ENCODE assay signal across 1 cellular context in the genomic region with DNA sequence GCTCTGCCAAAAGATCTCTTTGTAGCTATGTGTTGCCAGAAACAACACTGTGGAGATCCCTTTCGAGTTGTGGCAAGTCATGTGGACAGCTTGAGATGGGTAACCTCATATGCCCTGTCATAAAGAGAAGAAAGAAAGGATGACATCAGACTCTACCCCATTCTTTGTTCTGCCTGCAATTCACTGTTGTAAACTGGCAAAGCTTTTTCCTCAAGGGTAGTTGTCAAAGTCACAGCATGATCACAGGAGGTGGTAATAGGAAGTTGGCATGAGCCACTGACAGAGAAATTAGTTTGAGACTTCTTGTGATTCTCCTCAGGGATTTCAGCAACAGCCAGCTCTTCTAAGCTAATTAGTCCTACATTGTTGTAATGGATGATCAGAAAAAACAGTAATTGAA.
TF ChIP-seq lines count a peak whose summit lies in the region.

No MANE protein-coding gene starts in this region.

TF ChIP-seq in GM23338, 12 proteins besides CTCF, POLR2A, EP300 and RAD21 (continued from another document):
- TF ChIP-seq, protein P1, sequence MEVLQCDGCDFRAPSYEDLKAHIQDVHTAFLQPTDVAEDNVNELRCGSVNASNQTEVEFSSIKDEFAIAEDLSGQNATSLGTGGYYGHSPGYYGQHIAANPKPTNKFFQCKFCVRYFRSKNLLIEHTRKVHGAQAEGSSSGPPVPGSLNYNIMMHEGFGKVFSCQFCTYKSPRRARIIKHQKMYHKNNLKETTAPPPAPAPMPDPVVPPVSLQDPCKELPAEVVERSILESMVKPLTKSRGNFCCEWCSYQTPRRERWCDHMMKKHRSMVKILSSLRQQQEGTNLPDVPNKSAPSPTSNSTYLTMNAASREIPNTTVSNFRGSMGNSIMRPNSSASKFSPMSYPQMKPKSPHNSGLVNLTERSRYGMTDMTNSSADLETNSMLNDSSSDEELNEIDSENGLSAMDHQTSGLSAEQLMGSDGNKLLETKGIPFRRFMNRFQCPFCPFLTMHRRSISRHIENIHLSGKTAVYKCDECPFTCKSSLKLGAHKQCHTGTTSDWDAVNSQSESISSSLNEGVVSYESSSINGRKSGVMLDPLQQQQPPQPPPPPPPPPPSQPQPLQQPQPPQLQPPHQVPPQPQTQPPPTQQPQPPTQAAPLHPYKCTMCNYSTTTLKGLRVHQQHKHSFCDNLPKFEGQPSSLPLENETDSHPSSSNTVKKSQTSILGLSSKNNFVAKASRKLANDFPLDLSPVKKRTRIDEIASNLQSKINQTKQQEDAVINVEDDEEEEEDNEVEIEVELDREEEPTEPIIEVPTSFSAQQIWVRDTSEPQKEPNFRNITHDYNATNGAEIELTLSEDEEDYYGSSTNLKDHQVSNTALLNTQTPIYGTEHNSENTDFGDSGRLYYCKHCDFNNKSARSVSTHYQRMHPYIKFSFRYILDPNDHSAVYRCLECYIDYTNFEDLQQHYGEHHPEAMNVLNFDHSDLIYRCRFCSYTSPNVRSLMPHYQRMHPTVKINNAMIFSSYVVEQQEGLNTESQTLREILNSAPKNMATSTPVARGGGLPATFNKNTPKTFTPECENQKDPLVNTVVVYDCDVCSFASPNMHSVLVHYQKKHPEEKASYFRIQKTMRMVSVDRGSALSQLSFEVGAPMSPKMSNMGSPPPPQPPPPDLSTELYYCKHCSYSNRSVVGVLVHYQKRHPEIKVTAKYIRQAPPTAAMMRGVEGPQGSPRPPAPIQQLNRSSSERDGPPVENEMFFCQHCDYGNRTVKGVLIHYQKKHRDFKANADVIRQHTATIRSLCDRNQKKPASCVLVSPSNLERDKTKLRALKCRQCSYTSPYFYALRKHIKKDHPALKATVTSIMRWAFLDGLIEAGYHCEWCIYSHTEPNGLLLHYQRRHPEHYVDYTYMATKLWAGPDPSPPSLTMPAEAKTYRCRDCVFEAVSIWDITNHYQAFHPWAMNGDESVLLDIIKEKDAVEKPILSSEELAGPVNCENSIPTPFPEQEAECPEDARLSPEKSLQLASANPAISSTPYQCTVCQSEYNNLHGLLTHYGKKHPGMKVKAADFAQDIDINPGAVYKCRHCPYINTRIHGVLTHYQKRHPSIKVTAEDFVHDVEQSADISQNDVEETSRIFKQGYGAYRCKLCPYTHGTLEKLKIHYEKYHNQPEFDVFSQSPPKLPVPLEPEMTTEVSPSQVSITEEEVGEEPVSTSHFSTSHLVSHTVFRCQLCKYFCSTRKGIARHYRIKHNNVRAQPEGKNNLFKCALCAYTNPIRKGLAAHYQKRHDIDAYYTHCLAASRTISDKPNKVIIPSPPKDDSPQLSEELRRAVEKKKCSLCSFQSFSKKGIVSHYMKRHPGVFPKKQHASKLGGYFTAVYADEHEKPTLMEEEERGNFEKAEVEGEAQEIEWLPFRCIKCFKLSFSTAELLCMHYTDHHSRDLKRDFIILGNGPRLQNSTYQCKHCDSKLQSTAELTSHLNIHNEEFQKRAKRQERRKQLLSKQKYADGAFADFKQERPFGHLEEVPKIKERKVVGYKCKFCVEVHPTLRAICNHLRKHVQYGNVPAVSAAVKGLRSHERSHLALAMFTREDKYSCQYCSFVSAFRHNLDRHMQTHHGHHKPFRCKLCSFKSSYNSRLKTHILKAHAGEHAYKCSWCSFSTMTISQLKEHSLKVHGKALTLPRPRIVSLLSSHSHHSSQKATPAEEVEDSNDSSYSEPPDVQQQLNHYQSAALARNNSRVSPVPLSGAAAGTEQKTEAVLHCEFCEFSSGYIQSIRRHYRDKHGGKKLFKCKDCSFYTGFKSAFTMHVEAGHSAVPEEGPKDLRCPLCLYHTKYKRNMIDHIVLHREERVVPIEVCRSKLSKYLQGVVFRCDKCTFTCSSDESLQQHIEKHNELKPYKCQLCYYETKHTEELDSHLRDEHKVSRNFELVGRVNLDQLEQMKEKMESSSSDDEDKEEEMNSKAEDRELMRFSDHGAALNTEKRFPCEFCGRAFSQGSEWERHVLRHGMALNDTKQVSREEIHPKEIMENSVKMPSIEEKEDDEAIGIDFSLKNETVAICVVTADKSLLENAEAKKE (CRISPR knock-in tag; IDR thresholded peaks at IDR 0.05): no peak
- TF ChIP-seq, protein P2, sequence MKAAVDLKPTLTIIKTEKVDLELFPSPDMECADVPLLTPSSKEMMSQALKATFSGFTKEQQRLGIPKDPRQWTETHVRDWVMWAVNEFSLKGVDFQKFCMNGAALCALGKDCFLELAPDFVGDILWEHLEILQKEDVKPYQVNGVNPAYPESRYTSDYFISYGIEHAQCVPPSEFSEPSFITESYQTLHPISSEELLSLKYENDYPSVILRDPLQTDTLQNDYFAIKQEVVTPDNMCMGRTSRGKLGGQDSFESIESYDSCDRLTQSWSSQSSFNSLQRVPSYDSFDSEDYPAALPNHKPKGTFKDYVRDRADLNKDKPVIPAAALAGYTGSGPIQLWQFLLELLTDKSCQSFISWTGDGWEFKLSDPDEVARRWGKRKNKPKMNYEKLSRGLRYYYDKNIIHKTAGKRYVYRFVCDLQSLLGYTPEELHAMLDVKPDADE (IDR thresholded peaks at IDR 0.05): no peak
- TF ChIP-seq ZNF114 (CRISPR knock-in tag; IDR thresholded peaks at IDR 0.05): no peak
- no peak for TF ChIP-seq EZH2 (IDR thresholded peaks at IDR 0.05; ENCODE audit: low read depth, unreplicated experiment)
TF ChIP-seq in GM23338: peak in this region for 0.
